In genomic region chr1:159091547-159092397, GRCh38 we compare ENCODE assay signal across 11 cellular contexts. TPM values are rescaled to one million over a fixed set of nuclear protein-coding genes. Genes with fewer than 3 reads are reported as not detected.
DNase-seq lines count a peak whose midpoint lies in the region; ATAC-seq and TF ChIP-seq lines count a peak whose summit lies in the region.
"Had no signal": no experiment of that assay in that cellular context is flagged by ENCODE, and none has a peak within 500 bp of the region (broad histone marks: within the 10 kb centered on the region; RNA-seq: fewer than 3 reads in every experiment).

No MANE protein-coding gene starts in this region.

- TF ChIP-seq CTCF in upper lobe of left lung (IDR thresholded peaks at IDR 0.05): no peak

- no peaks in the 10 kb centered on the region for H3K9me3 ChIP-seq in upper lobe of left lung

- H3K9me3 Mint-ChIP-seq in activated naive CD4-positive, alpha-beta T cell treated with anti-CD3 and anti-CD28 coated beads for 36 hours: no peaks in the 10 kb centered on the region
- no peaks in the 10 kb centered on the region for H3K9me3 Mint-ChIP-seq in T-helper 1 cell treated with Interleukin-12 subunit alpha and Interleukin-12 subunit beta and Interleukin-4 antibody, amounts not matched to agents 30 μg/mL and 1 μg/mL, for 36 hours

- no peak for ATAC-seq in upper lobe of left lung (ENCODE audit: low FRiP score in 2 of 2)

- intact Hi-C loops in activated naive CD4-positive, alpha-beta T cell treated with anti-CD3 and anti-CD28 coated beads for 36 hours (cut with micrococcal nuclease): loop anchor here (1.0 kb wide), 1 partner anchor 14 kb away; no protein-coding TSS in a partner anchor

- WGBS in upper lobe of left lung, 2 donors: 71 to 85% methylated on average over 2 of the region's 2 CpGs

- DNase-seq in activated naive CD4-positive, alpha-beta T cell treated with anti-CD3 and anti-CD28 coated beads for 36 hours: peak; percentile 55
- no peak for DNase-seq in activated naive CD4-positive, alpha-beta T cell (lab: John Stamatoyannopoulos, UW)
- DNase-seq in fibroblast of gingiva (ENCODE audit: low read depth) (peak; percentile 55), upper lobe of left lung (no peak), epidermal melanocyte (ENCODE audit: insufficient read length, low spot score) (no peak), SHP77 treated with DMSO at 0.1 percent for 48 hours (lab: John Stamatoyannopoulos, UW) (no peak), ecto neural progenitor cell (ENCODE audit: low spot score) (no peak)
- DNase-seq: COR-L47; effector memory CD4-positive, alpha-beta T cell; WERI-Rb-1 had no signal

- no peaks in the 10 kb centered on the region for H3K36me3 Mint-ChIP-seq in activated naive CD4-positive, alpha-beta T cell treated with anti-CD3 and anti-CD28 coated beads for 36 hours (ENCODE audit: low read depth)
- no peaks in the 10 kb centered on the region for H3K36me3 Mint-ChIP-seq in T-helper 1 cell treated with Interleukin-12 subunit alpha and Interleukin-12 subunit beta and Interleukin-4 antibody, amounts not matched to agents 30 μg/mL and 1 μg/mL, for 36 hours (ENCODE audit: low read depth)

- no peaks in the 10 kb centered on the region for H3K27me3 Mint-ChIP-seq in activated naive CD4-positive, alpha-beta T cell treated with anti-CD3 and anti-CD28 coated beads for 36 hours (ENCODE audit: low read depth)
- H3K27me3 Mint-ChIP-seq in T-helper 1 cell treated with Interleukin-12 subunit alpha and Interleukin-12 subunit beta and Interleukin-4 antibody, amounts not matched to agents 30 μg/mL and 1 μg/mL, for 36 hours (ENCODE audit: low read depth): peaks cover 13% of the 10 kb centered on the region

- peaks cover 49% of the 10 kb centered on the region for H3K4me1 Mint-ChIP-seq in activated naive CD4-positive, alpha-beta T cell treated with anti-CD3 and anti-CD28 coated beads for 36 hours (ENCODE audit: low read depth)
- H3K4me1 Mint-ChIP-seq in T-helper 1 cell treated with Interleukin-12 subunit alpha and Interleukin-12 subunit beta and Interleukin-4 antibody, amounts not matched to agents 30 μg/mL and 1 μg/mL, for 36 hours (ENCODE audit: low read depth): peaks cover 35% of the 10 kb centered on the region

- CTCF ChIA-PET in activated naive CD4-positive, alpha-beta T cell treated with anti-CD3 and anti-CD28 coated beads for 36 hours (lab: Charles Lee): interaction anchor here (0.6 to 5.0 kb wide), 4 partner anchors 15 to 75 kb away, joined by 3 to 50 read pairs (median 4); partner anchors contain the start of gene AIM2

- TF ChIP-seq POLR2A in upper lobe of left lung (IDR thresholded peaks at IDR 0.05): no peak

- no peaks in the 10 kb centered on the region for H3K4me1 ChIP-seq in upper lobe of left lung

- no peak overlapping the region for H3K4me3 ChIP-seq in upper lobe of left lung

- TF ChIP-seq EP300 in upper lobe of left lung (IDR thresholded peaks at IDR 0.05): no peak

- no peaks in the 10 kb centered on the region for H3K36me3 ChIP-seq in upper lobe of left lung
- H3K36me3 ChIP-seq: WERI-Rb-1 had no signal

- H3K27ac Mint-ChIP-seq in activated naive CD4-positive, alpha-beta T cell treated with anti-CD3 and anti-CD28 coated beads for 36 hours: peak overlapping the region; percentile 60
- peak overlapping the region; percentile 57 for H3K27ac Mint-ChIP-seq in T-helper 1 cell treated with Interleukin-12 subunit alpha and Interleukin-12 subunit beta and Interleukin-4 antibody, amounts not matched to agents 30 μg/mL and 1 μg/mL, for 36 hours

- H3K27ac ChIP-seq in upper lobe of left lung: peak overlapping the region; percentile 4 to 49 (median 26)
- H3K27ac ChIP-seq: WERI-Rb-1 had no signal

- no peaks in the 10 kb centered on the region for H3K27me3 ChIP-seq in upper lobe of left lung

- H3K4me3 Mint-ChIP-seq in activated naive CD4-positive, alpha-beta T cell treated with anti-CD3 and anti-CD28 coated beads for 36 hours: no peak overlapping the region
- H3K4me3 Mint-ChIP-seq in T-helper 1 cell treated with Interleukin-12 subunit alpha and Interleukin-12 subunit beta and Interleukin-4 antibody, amounts not matched to agents 30 μg/mL and 1 μg/mL, for 36 hours: no peak overlapping the region

RNA-seq across cellular contexts. Expression of gene AIM2, which starts 15.2 kb away (rescaled TPM):
- total RNA-seq in activated naive CD4-positive, alpha-beta T cell treated with anti-CD3 and anti-CD28 coated beads for 36 hours: 10 to 100 TPM; 12.2 to 13.7 TPM
- total RNA-seq in upper lobe of left lung: 1 to 10 TPM in 4 of 6 donors, under 1 TPM in 1, not detected in 1; 0.80 to 5.5 (median 2.7) TPM

Comparison
In these comparisons a context has a peak if more than half of its experiments do, and no peak if none do; other contexts are left out.
1. DNase-seq: peak in activated naive CD4-positive, alpha-beta T cell treated with anti-CD3 and anti-CD28 coated beads for 36 hours (single experiment) and fibroblast of gingiva (single experiment); none in activated naive CD4-positive, alpha-beta T cell (0 of 4), upper lobe of left lung (0 of 2), epidermal melanocyte (single experiment), SHP77 treated with DMSO at 0.1 percent for 48 hours (single experiment) and ecto neural progenitor cell (single experiment).